ENCODE assay signal across 8 cellular contexts in the genomic region with DNA sequence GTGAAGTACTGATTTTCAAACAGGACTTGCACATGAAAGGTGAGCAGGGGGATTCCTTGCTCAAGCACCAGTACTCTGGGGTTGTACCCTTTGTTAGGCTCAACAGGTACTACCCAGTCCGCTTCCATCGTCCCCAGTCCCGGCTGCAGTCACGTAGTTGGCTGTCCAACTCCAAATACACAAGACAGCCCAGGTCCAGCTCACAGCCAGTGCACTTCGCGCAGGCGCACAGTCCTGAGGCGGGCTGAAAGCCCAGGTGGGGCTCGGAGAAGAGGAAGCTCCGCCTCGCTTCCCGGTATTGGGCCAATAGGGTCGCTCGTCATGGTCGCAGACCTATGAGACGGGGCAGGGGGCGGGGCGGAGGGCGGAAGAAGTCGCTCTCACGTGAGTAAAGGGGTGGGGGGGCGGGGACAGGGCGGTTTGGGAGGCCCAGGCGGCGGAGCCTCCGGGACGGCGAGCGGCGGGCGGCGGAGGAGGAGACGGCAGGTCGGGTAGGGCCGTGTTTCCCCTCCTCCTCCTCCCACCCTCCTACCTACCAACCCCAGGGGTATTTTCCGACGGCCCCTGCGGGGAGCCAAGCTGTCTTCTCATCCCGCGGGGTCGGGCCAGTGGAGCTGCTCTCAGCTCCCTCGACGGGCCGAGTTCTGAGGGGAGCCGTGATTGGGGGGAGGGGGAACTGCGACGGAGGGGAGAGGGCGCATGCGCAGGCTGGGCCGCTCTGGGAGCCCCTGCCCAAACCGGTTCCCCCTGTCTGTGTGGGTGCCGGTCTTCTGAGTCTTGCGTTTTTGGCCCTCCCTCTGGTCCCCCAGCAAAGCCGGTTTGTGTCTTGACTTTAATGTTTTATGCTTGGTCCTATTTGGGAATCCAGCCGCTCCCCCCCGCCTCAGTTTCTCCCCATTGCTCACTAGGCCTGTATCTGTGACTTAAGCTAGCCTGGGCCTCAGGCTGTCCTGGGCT. TPM values are rescaled to one million over a fixed set of nuclear protein-coding genes. Genes with fewer than 3 reads are reported as not detected.
DNase-seq lines count a peak whose midpoint lies in the region; ATAC-seq, FAIRE-seq and TF ChIP-seq lines count a peak whose summit lies in the region.

A gene (plus strand): TSS at position 418 of the 957 bp plus-strand sequence. CDS start 16,040 bp downstream, outside the sequence.

- peak; percentile 83 for FAIRE-seq in GM12892 (lab: Jason Lieb, UNC)

- no peaks in the 10 kb centered on the region for H3K9me3 ChIP-seq in upper lobe of right lung

- no peak for TF ChIP-seq CTCF in upper lobe of right lung (IDR thresholded peaks at IDR 0.05)

- peaks cover 10% of the 10 kb centered on the region for H3K4me1 ChIP-seq in upper lobe of right lung

- no peaks in the 10 kb centered on the region for H3K27me3 ChIP-seq in upper lobe of right lung

- H3K36me3 ChIP-seq in upper lobe of right lung: peaks cover 16% of the 10 kb centered on the region

- peak within 1 kb of the TSS; percentile 86 for H3K27ac ChIP-seq in upper lobe of right lung

- H3K4me3 ChIP-seq in upper lobe of right lung: peak within 1 kb of the TSS; percentile 79

- intact Hi-C loops in left cardiac atrium (cut with DNase I) (no loop called here), posterior vena cava (cut with DNase I) (no loop called here), upper lobe of right lung (cut with DNase I) (no loop called here)

- ATAC-seq in HG02852 (IDR thresholded peaks at IDR 0.05; ENCODE audit: unreplicated experiment) (peak; percentile 98), left cardiac atrium (peak; percentile 99 to 100), upper lobe of right lung (peak; percentile 99)

- DNase-seq in GM12892 (ENCODE audit: insufficient read length): peak; percentile 93
- DNase-seq in NCI-H146 (lab: John Stamatoyannopoulos, UW): peak; percentile 97
- peak; percentile 98 to 99 (median 99) for DNase-seq in T-helper 1 cell
- peak; percentile 95 for DNase-seq in amniotic epithelial cell (ENCODE audit: low read depth)
- DNase-seq in left cardiac atrium: peak; percentile 100
- DNase-seq in posterior vena cava (ENCODE audit: low spot score): peak; percentile 100
- peak; percentile 100 for DNase-seq in upper lobe of right lung

- peak; percentile 85 for TF ChIP-seq POLR2A in GM12892 (IDR thresholded peaks at IDR 0.05; ENCODE audit: low read depth, low read length)

RNA-seq across cellular contexts. Expression of the gene that starts here (rescaled TPM):
- polyA plus RNA-seq in GM12892 (2012; ENCODE audit: missing spikeins): 13.2 TPM
- total RNA-seq in left cardiac atrium (10 to 100 TPM; 38.0 to 40.8 TPM), posterior vena cava (10 to 100 TPM; 64.1 to 75.4 TPM), upper lobe of right lung (58.6 TPM)

Comparison
In these comparisons a context has a peak if more than half of its experiments do, and no peak if none do; other contexts are left out.
1. Peak in every context shown above with its lines: DNase-seq, ATAC-seq, H3K4me3 ChIP-seq and H3K27ac ChIP-seq.